In the genomic region with DNA sequence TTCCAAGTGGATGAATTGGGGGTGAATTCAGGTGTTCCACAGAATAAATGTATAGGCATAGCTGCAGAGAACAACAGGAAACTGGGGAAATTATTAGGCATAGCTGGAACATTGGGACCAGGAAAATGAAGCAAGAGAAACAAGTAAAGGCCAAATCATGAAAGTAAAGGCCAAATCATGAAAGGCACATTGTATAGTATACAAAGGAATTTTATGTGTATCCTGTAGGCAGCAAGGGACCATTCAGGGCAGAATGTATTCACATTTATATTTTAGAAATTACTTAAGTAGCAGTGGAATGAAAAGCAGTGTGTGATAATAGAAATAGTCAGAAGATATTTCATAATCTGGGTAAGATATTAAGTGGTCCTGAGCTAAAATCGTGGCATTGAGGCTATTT, we compare ENCODE assay signal across 17 cellular contexts.
DNase-seq lines count a peak whose midpoint lies in the region; ATAC-seq and TF ChIP-seq lines count a peak whose summit lies in the region.
"Had no signal": no experiment of that assay in that cellular context is flagged by ENCODE, and none has a peak within 500 bp of the region (broad histone marks: within the 10 kb centered on the region; RNA-seq: fewer than 3 reads in every experiment).

No MANE protein-coding gene starts in this region.

- intact Hi-C loops in cardiac septum (cut with DNase I) (loop anchor here (10.0 kb wide), 1 partner anchor 80 kb away; no protein-coding TSS in a partner anchor), PC-3 (cut with micrococcal nuclease) (no loop called here)

- H2AFZ ChIP-seq in PC-3 (ENCODE audit: low read length) = no peak overlapping the region

- H3K9ac ChIP-seq in BLaER1 treated with 17β-estradiol and CSF1 and Interleukin-3, amounts not matched to agents 10 nM and 100 nM = peak overlapping the region in 7 of 11 experiments; percentile 37 to 86 (median 77); a peak in 13 of 22 replicates
- no peak overlapping the region for H3K9ac ChIP-seq in PC-3 (ENCODE audit: low read length)

- H3K27ac Mint-ChIP-seq in IgD-negative memory B cell = peak overlapping the region; percentile 46 to 85 (median 57)

- TF ChIP-seq CTCF in PC-3 (conservative IDR thresholded peaks at IDR 0.05; ENCODE audit: low read depth, low read length) = no peak

- CTCF ChIA-PET in PC-3 (lab: Charles Lee) = no interaction called here

- H3K27me3 Mint-ChIP-seq in IgD-negative memory B cell = no peaks in the 10 kb centered on the region

- peaks cover 3% of the 10 kb centered on the region for H3K36me3 Mint-ChIP-seq in IgD-negative memory B cell

- no peaks in the 10 kb centered on the region for H3K9me3 Mint-ChIP-seq in IgD-negative memory B cell

- H3K9me2 ChIP-seq in PC-3 (replicated peaks; ENCODE audit: low read length) = no peaks in the 10 kb centered on the region

- 0 out of 22 replicates have a peak, but pooled peaks cover 0 to 4% (median 0%) of the 10 kb centered on the region in 11 experiments for H4K20me1 ChIP-seq in BLaER1 treated with 17β-estradiol and CSF1 and Interleukin-3, amounts not matched to agents 10 nM and 100 nM
- 0 out of 2 replicates have a peak, but pooled peaks cover 3% of the 10 kb centered on the region for H4K20me1 ChIP-seq in PC-3 (ENCODE audit: low read length)

- peaks cover 0 to 48% (median 15%) of the 10 kb centered on the region in 11 experiments; a peak in 8 of 22 replicates for H3K36me3 ChIP-seq in BLaER1 treated with 17β-estradiol and CSF1 and Interleukin-3, amounts not matched to agents 10 nM and 100 nM
- H3K36me3 ChIP-seq in PC-3 (ENCODE audit: low read depth, low read length) = no peaks in the 10 kb centered on the region
- H3K36me3 ChIP-seq: SJCRH30 had no signal

- H3F3A ChIP-seq in PC-3 (ENCODE audit: low read length, unreplicated experiment) = no peaks in the 10 kb centered on the region

- H3K4me3 ChIP-seq in BLaER1 treated with 17β-estradiol and CSF1 and Interleukin-3, amounts not matched to agents 10 nM and 100 nM = peak overlapping the region in 3 of 10 experiments; percentile 12 to 45 (median 35); a peak in 4 of 20 replicates
- H3K4me3 ChIP-seq in PC-3 (ENCODE audit: low read length) = no peak overlapping the region
- H3K4me3 ChIP-seq: K562, SJCRH30 had no signal

- peak overlapping the region; percentile 5 to 95 (median 84); a peak in 20 of 22 replicates for H3K4me2 ChIP-seq in BLaER1 treated with 17β-estradiol and CSF1 and Interleukin-3, amounts not matched to agents 10 nM and 100 nM
- no peak overlapping the region for H3K4me2 ChIP-seq in PC-3 (ENCODE audit: low read length)

- no peaks in the 10 kb centered on the region for H3K79me2 ChIP-seq in PC-3 (ENCODE audit: low read length)

- H3K4me1 Mint-ChIP-seq in IgD-negative memory B cell = peaks cover 64 to 70% (median 67%) of the 10 kb centered on the region in 3 donors

- peaks cover 74 to 98% (median 95%) of the 10 kb centered on the region in 10 experiments for H3K4me1 ChIP-seq in BLaER1 treated with 17β-estradiol and CSF1 and Interleukin-3, amounts not matched to agents 10 nM and 100 nM
- peaks cover 10% of the 10 kb centered on the region for H3K4me1 ChIP-seq in PC-3 (ENCODE audit: insufficient read depth, low read length)

- H3K9me3 ChIP-seq in BLaER1 treated with 17β-estradiol and CSF1 and Interleukin-3, amounts not matched to agents 10 nM and 100 nM (replicated peaks in 1 of 11) = no peaks in the 10 kb centered on the region
- H3K9me3 ChIP-seq in PC-3 (ENCODE audit: low read length) = no peaks in the 10 kb centered on the region
- H3K9me3 ChIP-seq: SJCRH30 had no signal

- peak overlapping the region in 3 of 4 donors; percentile 5 to 52 (median 43) for H3K4me3 Mint-ChIP-seq in IgD-negative memory B cell

- H3K27ac ChIP-seq in BLaER1 treated with 17β-estradiol and CSF1 and Interleukin-3, amounts not matched to agents 10 nM and 100 nM = peak overlapping the region in 10 of 11 experiments; percentile 17 to 98 (median 90); a peak in 18 of 22 replicates
- H3K27ac ChIP-seq in PC-3 (ENCODE audit: low read length) = no peak overlapping the region
- H3K27ac ChIP-seq: C4-2B, SJCRH30 had no signal

- BruUV-seq in PC-3 (replicated peaks; lab: Mats Ljungman, UMichigan) = no TSS peak

- H3K27me3 ChIP-seq in BLaER1 treated with 17β-estradiol and CSF1 and Interleukin-3, amounts not matched to agents 10 nM and 100 nM = no peaks in the 10 kb centered on the region
- H3K27me3 ChIP-seq in PC-3 (ENCODE audit: low read length) = no peaks in the 10 kb centered on the region
- H3K27me3 ChIP-seq: SJCRH30 had no signal

- POLR2A ChIA-PET in PC-3 (lab: Charles Lee; ENCODE audit: unreplicated experiment) = no interaction called here

- ATAC-seq in HG02798 (IDR thresholded peaks at IDR 0.05; ENCODE audit: poor library complexity, unreplicated experiment) (no peak), PC-3 (no peak)
- ATAC-seq: HCT116 had no signal

- peak; percentile 44 for DNase-seq in OCI-M1 (lab: John Stamatoyannopoulos, UW)
- peak; percentile 76 for DNase-seq in foreskin melanocyte
- DNase-seq in SIG-M5 (lab: John Stamatoyannopoulos, UW) = no peak
- no peak for DNase-seq in cardiac septum (ENCODE audit: low spot score)
- no peak for DNase-seq in PC-3
- DNase-seq: DMS79, NCI-H1105 treated with DMSO at 0.1 percent for 48 hours, NCI-H1930, NCI-H2171 treated with DMSO at 0.1 percent for 48 hours, NCI-H82, SJCRH30 had no signal

Comparison
In these comparisons a context has a peak if more than half of its experiments do, and no peak if none do; other contexts are left out.
1. DNase-seq: peak in OCI-M1 (single experiment) and foreskin melanocyte (single experiment); none in SIG-M5 (single experiment), cardiac septum (single experiment) and PC-3 (single experiment).